In genomic region chr11:1310315-1310687, GRCh38 we compare ENCODE assay signal across 8 cellular contexts. TPM values are rescaled to one million over a fixed set of nuclear protein-coding genes. Genes with fewer than 3 reads are reported as not detected.
DNase-seq lines count a peak whose midpoint lies in the region.

No MANE protein-coding gene starts in this region.

- H3K27me3 Mint-ChIP-seq in T-helper 1 cell treated with Interleukin-12 subunit alpha and Interleukin-12 subunit beta and Interleukin-4 antibody, amounts not matched to agents 30 μg/mL and 1 μg/mL, for 36 hours (ENCODE audit: low read depth) = peaks cover 29% of the 10 kb centered on the region
- H3K27me3 Mint-ChIP-seq in activated naive CD8-positive, alpha-beta T cell = no peaks in the 10 kb centered on the region
- H3K27me3 Mint-ChIP-seq in immature natural killer cell (ENCODE audit: low read depth in 3 of 3) = peaks cover 17 to 25% (median 18%) of the 10 kb centered on the region in 3 donors

- H3K4me1 Mint-ChIP-seq in T-helper 1 cell treated with Interleukin-12 subunit alpha and Interleukin-12 subunit beta and Interleukin-4 antibody, amounts not matched to agents 30 μg/mL and 1 μg/mL, for 36 hours (ENCODE audit: low read depth) = peaks cover 21% of the 10 kb centered on the region
- peaks cover 40% of the 10 kb centered on the region for H3K4me1 Mint-ChIP-seq in activated naive CD8-positive, alpha-beta T cell (ENCODE audit: low read depth)
- H3K4me1 Mint-ChIP-seq in immature natural killer cell = peaks cover 37 to 38% of the 10 kb centered on the region in 2 donors

- peak overlapping the region; percentile 82 for H3K27ac Mint-ChIP-seq in T-helper 1 cell treated with Interleukin-12 subunit alpha and Interleukin-12 subunit beta and Interleukin-4 antibody, amounts not matched to agents 30 μg/mL and 1 μg/mL, for 36 hours
- H3K27ac Mint-ChIP-seq in activated naive CD8-positive, alpha-beta T cell = peak overlapping the region; percentile 98
- H3K27ac Mint-ChIP-seq in immature natural killer cell = peak overlapping the region; percentile 80 to 96 (median 86)

- H3K9me3 Mint-ChIP-seq in T-helper 1 cell treated with Interleukin-12 subunit alpha and Interleukin-12 subunit beta and Interleukin-4 antibody, amounts not matched to agents 30 μg/mL and 1 μg/mL, for 36 hours = peaks cover 22% of the 10 kb centered on the region
- peaks cover 4% of the 10 kb centered on the region for H3K9me3 Mint-ChIP-seq in activated naive CD8-positive, alpha-beta T cell (ENCODE audit: low read depth)
- H3K9me3 Mint-ChIP-seq in immature natural killer cell = no peaks in the 10 kb centered on the region

- DNase-seq in T-helper 1 cell (no peak), immature natural killer cell (no peak), DMS153 treated with DMSO at 0.1 percent for 48 hours (lab: John Stamatoyannopoulos, UW; ENCODE audit: unreplicated experiment) (no peak)
- DNase-seq in activated CD4-positive, alpha-beta T cell treated with anti-CD3 and anti-CD28 coated beads, Interleukin-2, amount 50 U/mL, for 4 hours = no peak
- DNase-seq in activated CD8-positive, alpha-beta memory T cell treated with anti-CD3 and anti-CD28 coated beads, Interleukin-2, amount 50 U/mL, for 4 hours = no peak

- H3K4me3 Mint-ChIP-seq in T-helper 1 cell treated with Interleukin-12 subunit alpha and Interleukin-12 subunit beta and Interleukin-4 antibody, amounts not matched to agents 30 μg/mL and 1 μg/mL, for 36 hours = peak overlapping the region; percentile 83
- H3K4me3 Mint-ChIP-seq in activated naive CD8-positive, alpha-beta T cell = peak overlapping the region; percentile 92
- H3K4me3 Mint-ChIP-seq in immature natural killer cell = peak overlapping the region; percentile 81 to 89 (median 82)

- H3K27ac ChIP-seq in temporal lobe (ENCODE audit: low read depth, low read length) = peak overlapping the region; percentile 91

- no peaks in the 10 kb centered on the region for H3K36me3 Mint-ChIP-seq in T-helper 1 cell treated with Interleukin-12 subunit alpha and Interleukin-12 subunit beta and Interleukin-4 antibody, amounts not matched to agents 30 μg/mL and 1 μg/mL, for 36 hours (ENCODE audit: low read depth)
- peaks cover 7% of the 10 kb centered on the region for H3K36me3 Mint-ChIP-seq in activated naive CD8-positive, alpha-beta T cell
- no peaks in the 10 kb centered on the region for H3K36me3 Mint-ChIP-seq in immature natural killer cell

RNA-seq across cellular contexts. Expression of gene TOLLIP, which starts 0.9 kb away (rescaled TPM):
- polyA plus RNA-seq in immature natural killer cell = 10 to 100 TPM; 40.5 to 47.8 (median 42.2) TPM
- total RNA-seq in temporal lobe = 21.4 TPM
